15 cellular contexts compared by ENCODE assay signal in genomic region chr6:140366991-140367390, GRCh38.
DNase-seq lines count a peak whose midpoint lies in the region; ATAC-seq, FAIRE-seq and TF ChIP-seq lines count a peak whose summit lies in the region.
"Had no signal": no experiment of that assay in that cellular context is flagged by ENCODE, and none has a peak within 500 bp of the region (broad histone marks: within the 10 kb centered on the region; RNA-seq: fewer than 3 reads in every experiment).

No MANE protein-coding gene starts in this region.

- peaks cover 8% of the 10 kb centered on the region for H3K9me3 Mint-ChIP-seq in activated naive CD8-positive, alpha-beta T cell treated with anti-CD3 and anti-CD28 coated beads for 36 hours

- no peak overlapping the region for H3K4me3 Mint-ChIP-seq in activated naive CD8-positive, alpha-beta T cell treated with anti-CD3 and anti-CD28 coated beads for 36 hours
- H3K4me3 Mint-ChIP-seq: neural crest cell; stimulated activated naive CD8-positive, alpha-beta T cell treated with anti-CD3 and anti-CD28 coated beads, Interleukin-15, amount 100 ng/mL, for 72 hours had no signal

- H3K27me3 Mint-ChIP-seq in activated naive CD8-positive, alpha-beta T cell treated with anti-CD3 and anti-CD28 coated beads for 36 hours = no peaks in the 10 kb centered on the region
- H3K27me3 Mint-ChIP-seq: stimulated activated naive CD8-positive, alpha-beta T cell treated with anti-CD3 and anti-CD28 coated beads, Interleukin-15, amount 100 ng/mL, for 72 hours had no signal

- no peak for TF ChIP-seq CTCF in BJ (IDR thresholded peaks at IDR 0.05; ENCODE audit: insufficient read depth, low read depth, low read length)

- no peaks in the 10 kb centered on the region for H3K27me3 ChIP-seq in BJ (ENCODE audit: control insufficient read depth, insufficient read depth, low read length)

- FAIRE-seq in HTR-8/SVneo (lab: Jason Lieb, UNC) = no peak
- FAIRE-seq: H1 had no signal

- DNase-seq in BJ (ENCODE audit: low read depth) = peak; percentile 61
- DNase-seq in HTR-8/SVneo (ENCODE audit: insufficient read length, low spot score) = peak; percentile 41
- DNase-seq in astrocyte of the hippocampus (ENCODE audit: low read depth, low spot score) = peak; percentile 84
- DNase-seq in iris pigment epithelial cell (ENCODE audit: low read depth) = peak; percentile 90
- DNase-seq in activated naive CD8-positive, alpha-beta T cell treated with anti-CD3 and anti-CD28 coated beads for 36 hours = no peak
- DNase-seq: cortex of kidney; NCI-H510A treated with DMSO at 0.1 percent for 48 hours; small intestine; stimulated activated naive CD8-positive, alpha-beta T cell treated with anti-CD3 and anti-CD28 coated beads, Interleukin-15, amount 100 ng/mL, for 72 hours; T-helper 1 cell had no signal

- no peaks in the 10 kb centered on the region for H3K4me1 Mint-ChIP-seq in activated naive CD8-positive, alpha-beta T cell treated with anti-CD3 and anti-CD28 coated beads for 36 hours
- H3K4me1 Mint-ChIP-seq: stimulated activated naive CD8-positive, alpha-beta T cell treated with anti-CD3 and anti-CD28 coated beads, Interleukin-15, amount 100 ng/mL, for 72 hours had no signal

- no peaks in the 10 kb centered on the region for H3K36me3 ChIP-seq in BJ (ENCODE audit: control insufficient read depth, insufficient read depth, low read length)

- CTCF ChIA-PET in BJ (lab: Yijun Ruan, JAX) = interaction anchor here (1.0 to 1.2 kb wide), 2 partner anchors 14 to 20 kb away, joined by 3 read pairs; no protein-coding TSS in a partner anchor

- POLR2A ChIA-PET in BJ (lab: Charles Lee) = no interaction called here

- H3K4me3 ChIP-seq in BJ (ENCODE audit: low read depth, low read length) = no peak overlapping the region

- H3K36me3 Mint-ChIP-seq in activated naive CD8-positive, alpha-beta T cell treated with anti-CD3 and anti-CD28 coated beads for 36 hours = no peaks in the 10 kb centered on the region

- H3K27ac Mint-ChIP-seq in activated naive CD8-positive, alpha-beta T cell treated with anti-CD3 and anti-CD28 coated beads for 36 hours = no peak overlapping the region
- H3K27ac Mint-ChIP-seq: stimulated activated naive CD8-positive, alpha-beta T cell treated with anti-CD3 and anti-CD28 coated beads, Interleukin-15, amount 100 ng/mL, for 72 hours had no signal

- no peak for ATAC-seq in HG03280 (IDR thresholded peaks at IDR 0.05; ENCODE audit: unreplicated experiment)
- ATAC-seq in GM18517 (IDR thresholded peaks at IDR 0.05; ENCODE audit: unreplicated experiment) = no peak
- no peak for ATAC-seq in GM18511 (IDR thresholded peaks at IDR 0.05; ENCODE audit: unreplicated experiment)
- ATAC-seq: stimulated activated naive CD8-positive, alpha-beta T cell treated with anti-CD3 and anti-CD28 coated beads, Interleukin-15, amount 100 ng/mL, for 72 hours had no signal
